Comparison of ENCODE assay signal across 1 cellular context in the genomic region with DNA sequence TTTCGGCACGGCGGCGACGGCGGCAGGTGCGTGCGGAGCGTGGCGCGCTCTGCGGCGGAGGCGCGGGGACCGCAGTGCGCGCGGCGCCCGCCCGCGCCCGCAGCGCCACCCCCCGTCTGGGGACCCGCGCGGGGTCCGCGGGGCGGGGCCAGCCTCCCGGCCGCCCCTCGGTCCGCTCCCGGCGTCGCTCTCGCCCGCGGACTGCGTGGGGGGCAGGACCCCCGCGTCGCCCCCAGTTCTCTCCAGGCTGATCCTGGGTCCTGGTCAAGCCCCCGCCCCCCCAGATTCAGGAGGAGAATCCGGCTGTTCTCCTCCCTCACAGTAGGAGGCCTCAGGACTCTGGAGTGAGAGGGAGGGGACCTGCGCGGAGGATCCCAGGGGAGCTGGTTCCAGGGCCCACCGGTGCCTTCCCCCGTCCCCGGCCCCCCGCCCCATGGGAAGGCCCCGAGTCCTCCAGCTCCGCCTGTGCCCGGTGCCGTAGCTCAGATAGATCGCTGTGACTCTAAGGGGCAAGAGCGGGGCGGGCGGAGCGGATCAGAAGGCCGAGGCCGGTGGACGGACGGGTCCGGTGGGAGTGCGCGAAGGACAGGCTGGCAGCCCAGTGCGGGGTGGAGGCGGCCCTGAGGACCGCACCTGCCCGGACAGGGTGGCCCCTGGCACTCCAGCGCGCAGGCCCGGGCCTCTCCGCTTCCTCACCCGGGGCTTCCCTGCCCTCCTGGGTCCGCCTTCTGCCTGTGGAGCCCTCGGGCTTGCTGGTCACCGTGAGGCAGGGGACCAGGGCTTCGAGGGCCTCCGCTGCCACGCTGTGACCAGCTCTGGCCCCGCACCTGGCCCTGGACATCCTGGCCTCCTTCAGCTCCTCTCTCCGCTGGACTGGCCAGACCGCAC.
TF ChIP-seq lines count a peak whose summit lies in the region.

A gene with protein sequence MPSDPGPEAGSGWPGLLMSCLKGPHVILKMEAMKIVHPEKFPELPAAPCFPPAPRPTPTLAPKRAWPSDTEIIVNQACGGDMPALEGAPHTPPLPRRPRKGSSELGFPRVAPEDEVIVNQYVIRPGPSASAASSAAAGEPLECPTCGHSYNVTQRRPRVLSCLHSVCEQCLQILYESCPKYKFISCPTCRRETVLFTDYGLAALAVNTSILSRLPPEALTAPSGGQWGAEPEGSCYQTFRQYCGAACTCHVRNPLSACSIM (minus strand): TSS at position 51 of the 888 bp plus-strand sequence. CDS start 1,028 bp downstream, outside the sequence.

TF ChIP-seq in GM12878, 131 proteins besides CTCF, POLR2A, EP300 and RAD21 (continued from another document):
- TF ChIP-seq, protein P1, sequence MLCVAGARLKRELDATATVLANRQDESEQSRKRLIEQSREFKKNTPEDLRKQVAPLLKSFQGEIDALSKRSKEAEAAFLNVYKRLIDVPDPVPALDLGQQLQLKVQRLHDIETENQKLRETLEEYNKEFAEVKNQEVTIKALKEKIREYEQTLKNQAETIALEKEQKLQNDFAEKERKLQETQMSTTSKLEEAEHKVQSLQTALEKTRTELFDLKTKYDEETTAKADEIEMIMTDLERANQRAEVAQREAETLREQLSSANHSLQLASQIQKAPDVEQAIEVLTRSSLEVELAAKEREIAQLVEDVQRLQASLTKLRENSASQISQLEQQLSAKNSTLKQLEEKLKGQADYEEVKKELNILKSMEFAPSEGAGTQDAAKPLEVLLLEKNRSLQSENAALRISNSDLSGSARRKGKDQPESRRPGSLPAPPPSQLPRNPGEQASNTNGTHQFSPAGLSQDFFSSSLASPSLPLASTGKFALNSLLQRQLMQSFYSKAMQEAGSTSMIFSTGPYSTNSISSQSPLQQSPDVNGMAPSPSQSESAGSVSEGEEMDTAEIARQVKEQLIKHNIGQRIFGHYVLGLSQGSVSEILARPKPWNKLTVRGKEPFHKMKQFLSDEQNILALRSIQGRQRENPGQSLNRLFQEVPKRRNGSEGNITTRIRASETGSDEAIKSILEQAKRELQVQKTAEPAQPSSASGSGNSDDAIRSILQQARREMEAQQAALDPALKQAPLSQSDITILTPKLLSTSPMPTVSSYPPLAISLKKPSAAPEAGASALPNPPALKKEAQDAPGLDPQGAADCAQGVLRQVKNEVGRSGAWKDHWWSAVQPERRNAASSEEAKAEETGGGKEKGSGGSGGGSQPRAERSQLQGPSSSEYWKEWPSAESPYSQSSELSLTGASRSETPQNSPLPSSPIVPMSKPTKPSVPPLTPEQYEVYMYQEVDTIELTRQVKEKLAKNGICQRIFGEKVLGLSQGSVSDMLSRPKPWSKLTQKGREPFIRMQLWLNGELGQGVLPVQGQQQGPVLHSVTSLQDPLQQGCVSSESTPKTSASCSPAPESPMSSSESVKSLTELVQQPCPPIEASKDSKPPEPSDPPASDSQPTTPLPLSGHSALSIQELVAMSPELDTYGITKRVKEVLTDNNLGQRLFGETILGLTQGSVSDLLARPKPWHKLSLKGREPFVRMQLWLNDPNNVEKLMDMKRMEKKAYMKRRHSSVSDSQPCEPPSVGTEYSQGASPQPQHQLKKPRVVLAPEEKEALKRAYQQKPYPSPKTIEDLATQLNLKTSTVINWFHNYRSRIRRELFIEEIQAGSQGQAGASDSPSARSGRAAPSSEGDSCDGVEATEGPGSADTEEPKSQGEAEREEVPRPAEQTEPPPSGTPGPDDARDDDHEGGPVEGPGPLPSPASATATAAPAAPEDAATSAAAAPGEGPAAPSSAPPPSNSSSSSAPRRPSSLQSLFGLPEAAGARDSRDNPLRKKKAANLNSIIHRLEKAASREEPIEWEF (IDR thresholded peaks at IDR 0.05; ENCODE audit: insufficient replicate concordance, low read depth, low read length) = no peak
- no peak for TF ChIP-seq JUND (IDR thresholded peaks at IDR 0.05; ENCODE audit: low read depth, low read length)
- no peak for TF ChIP-seq SPI1 (IDR thresholded peaks at IDR 0.05; ENCODE audit: borderline replicate concordance, insufficient read depth, low read depth, low read length)
- TF ChIP-seq TCF12 (IDR thresholded peaks at IDR 0.05; ENCODE audit: low read depth, low read length) = no peak
- TF ChIP-seq, protein P2, sequence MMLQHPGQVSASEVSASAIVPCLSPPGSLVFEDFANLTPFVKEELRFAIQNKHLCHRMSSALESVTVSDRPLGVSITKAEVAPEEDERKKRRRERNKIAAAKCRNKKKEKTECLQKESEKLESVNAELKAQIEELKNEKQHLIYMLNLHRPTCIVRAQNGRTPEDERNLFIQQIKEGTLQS (IDR thresholded peaks at IDR 0.05; ENCODE audit: borderline replicate concordance, extremely low read depth, low read depth, low read length) = no peak
- TF ChIP-seq, protein P3, sequence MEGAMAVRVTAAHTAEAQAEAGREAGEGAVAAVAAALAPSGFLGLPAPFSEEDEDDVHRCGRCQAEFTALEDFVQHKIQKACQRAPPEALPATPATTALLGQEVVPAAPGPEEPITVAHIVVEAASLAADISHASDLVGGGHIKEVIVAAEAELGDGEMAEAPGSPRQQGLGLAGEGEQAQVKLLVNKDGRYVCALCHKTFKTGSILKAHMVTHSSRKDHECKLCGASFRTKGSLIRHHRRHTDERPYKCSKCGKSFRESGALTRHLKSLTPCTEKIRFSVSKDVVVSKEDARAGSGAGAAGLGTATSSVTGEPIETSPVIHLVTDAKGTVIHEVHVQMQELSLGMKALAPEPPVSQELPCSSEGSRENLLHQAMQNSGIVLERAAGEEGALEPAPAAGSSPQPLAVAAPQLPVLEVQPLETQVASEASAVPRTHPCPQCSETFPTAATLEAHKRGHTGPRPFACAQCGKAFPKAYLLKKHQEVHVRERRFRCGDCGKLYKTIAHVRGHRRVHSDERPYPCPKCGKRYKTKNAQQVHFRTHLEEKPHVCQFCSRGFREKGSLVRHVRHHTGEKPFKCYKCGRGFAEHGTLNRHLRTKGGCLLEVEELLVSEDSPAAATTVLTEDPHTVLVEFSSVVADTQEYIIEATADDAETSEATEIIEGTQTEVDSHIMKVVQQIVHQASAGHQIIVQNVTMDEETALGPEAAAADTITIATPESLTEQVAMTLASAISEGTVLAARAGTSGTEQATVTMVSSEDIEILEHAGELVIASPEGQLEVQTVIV (IDR thresholded peaks at IDR 0.05; ENCODE audit: borderline replicate concordance, partially characterized antibody) = no peak
- no peak for TF ChIP-seq POLR2AphosphoS2 (IDR thresholded peaks at IDR 0.05; ENCODE audit: low read depth, low read length)
- TF ChIP-seq SMARCA5 (IDR thresholded peaks at IDR 0.05) = 0 out of 2 replicates have a peak, but pooled peaks have one; percentile 45
- no peak for TF ChIP-seq RB1 (IDR thresholded peaks at IDR 0.05; ENCODE audit: borderline replicate concordance)
- TF ChIP-seq RFX5 (IDR thresholded peaks at IDR 0.05; ENCODE audit: low read depth, low read length) = no peak
- TF ChIP-seq RBBP5 (conservative IDR thresholded peaks at IDR 0.05) = no peak
